ENCODE assay signal across 8 cellular contexts in the genomic region with DNA sequence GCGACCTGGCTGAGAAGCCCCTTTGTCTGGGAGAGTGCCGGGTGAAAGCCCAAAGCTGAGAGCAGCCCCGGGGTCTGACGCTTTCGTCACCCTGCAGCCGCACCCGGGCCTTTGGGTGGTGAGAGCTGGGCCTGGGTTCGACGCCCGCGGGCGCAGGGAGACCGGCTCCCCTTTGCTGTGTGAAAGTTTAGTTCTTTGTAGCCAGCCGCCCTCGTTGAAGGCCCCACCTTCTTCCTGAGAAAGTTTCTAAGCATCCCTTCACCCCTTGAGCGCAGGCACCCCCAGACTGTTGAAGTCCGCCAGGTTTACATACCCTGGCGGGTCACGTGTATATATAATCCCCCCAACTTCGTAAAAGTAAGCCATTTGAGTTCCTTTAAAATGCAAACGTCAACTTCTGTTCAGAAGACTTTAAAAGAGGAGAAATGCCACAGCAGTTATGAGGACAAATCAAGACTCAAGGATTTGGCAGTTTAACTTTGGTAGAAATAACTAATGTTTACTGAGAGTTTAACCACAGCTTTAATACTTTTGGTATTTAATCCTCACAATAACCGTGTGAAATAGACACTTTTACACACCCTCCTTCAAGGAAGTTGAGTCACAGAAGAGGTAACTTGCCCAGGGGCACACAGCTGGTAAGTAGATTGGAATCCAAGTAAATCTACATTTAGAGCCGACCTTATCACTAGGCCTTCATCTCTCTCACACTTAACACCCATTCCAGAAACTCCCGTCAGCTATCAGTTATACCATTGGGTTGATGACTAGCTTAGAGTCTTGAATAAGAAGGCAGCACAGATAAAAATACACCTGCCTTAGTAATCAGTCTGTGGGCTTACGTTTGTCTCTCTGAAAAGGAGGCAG. TPM values are rescaled to one million over a fixed set of nuclear protein-coding genes. Genes with fewer than 3 reads are reported as not detected.
DNase-seq lines count a peak whose midpoint lies in the region; ATAC-seq, FAIRE-seq and TF ChIP-seq lines count a peak whose summit lies in the region.

No MANE protein-coding gene starts in this region.

- POLR2A ChIA-PET in activated B cell treated with CpG ODN at 0.5 μM for 24 hours (lab: Charles Lee): interaction anchor here (1.4 kb wide), 1 partner anchor 19 kb away, joined by 5 read pairs; no protein-coding TSS in a partner anchor

- peak overlapping the region; percentile 25 for H3K27ac Mint-ChIP-seq in activated B cell treated with CpG ODN at 0.5 μM for 24 hours

- 21% methylated on average over 25 of the region's 25 CpGs for WGBS in right cardiac atrium
- WGBS in small intestine, 3 donors: 26 to 39% (median 35%) methylated on average over 23 to 25 of the region's 25 CpGs

- H3K4me1 ChIP-seq in cardiac muscle cell (ENCODE audit: low read depth) (peaks cover 13% of the 10 kb centered on the region), right cardiac atrium (ENCODE audit: control insufficient read depth, insufficient read depth, low read length) (no peaks in the 10 kb centered on the region), small intestine (ENCODE audit: control insufficient read depth in 2 of 2, insufficient read depth in 1 of 2, low read depth in 1 of 2, low read length in 1 of 2) (no peaks in the 10 kb centered on the region)

- DNase-seq in cardiac muscle cell (ENCODE audit: low read depth in 1 of 2, low spot score in 1 of 2) (peak in 1 of 2 donors; percentile 25), left cardiac atrium (no peak), activated B cell treated with CpG ODN at 0.5 μM for 24 hours (no peak), right cardiac atrium (no peak), small intestine (no peak), GM12892 (ENCODE audit: insufficient read length) (no peak)
- DNase-seq in stimulated activated CD4-positive, alpha-beta T cell treated with anti-CD3 and anti-CD28 coated beads, Interleukin-15, amount 100 ng/mL, for 24 hours: no peak

- no peaks in the 10 kb centered on the region for H3K36me3 ChIP-seq in cardiac muscle cell
- H3K36me3 ChIP-seq in small intestine (ENCODE audit: control insufficient read depth in 2 of 2, insufficient read depth in 2 of 2, low read length in 2 of 2): no peaks in the 10 kb centered on the region

- H3K27me3 ChIP-seq in cardiac muscle cell: no peaks in the 10 kb centered on the region
- H3K27me3 ChIP-seq in right cardiac atrium (ENCODE audit: control insufficient read depth, insufficient read depth): no peaks in the 10 kb centered on the region
- no peaks in the 10 kb centered on the region for H3K27me3 ChIP-seq in small intestine (ENCODE audit: control insufficient read depth in 2 of 2, insufficient read depth in 2 of 2, low read length in 2 of 2)

- CTCF ChIA-PET in activated B cell treated with CpG ODN at 0.5 μM for 24 hours (lab: Charles Lee): no interaction called here

- no peaks in the 10 kb centered on the region for H3K9me3 ChIP-seq in cardiac muscle cell (ENCODE audit: low read depth)
- no peaks in the 10 kb centered on the region for H3K9me3 ChIP-seq in right cardiac atrium (ENCODE audit: control insufficient read depth, low read length)
- H3K9me3 ChIP-seq in small intestine (ENCODE audit: control insufficient read depth, low read depth): no peaks in the 10 kb centered on the region

- H3K36me3 Mint-ChIP-seq in activated B cell treated with CpG ODN at 0.5 μM for 24 hours (ENCODE audit: low read depth): no peaks in the 10 kb centered on the region

- H3K9me3 Mint-ChIP-seq in activated B cell treated with CpG ODN at 0.5 μM for 24 hours: no peaks in the 10 kb centered on the region

- H3K27me3 Mint-ChIP-seq in activated B cell treated with CpG ODN at 0.5 μM for 24 hours: peaks cover 4% of the 10 kb centered on the region

- H3K4me3 Mint-ChIP-seq in activated B cell treated with CpG ODN at 0.5 μM for 24 hours: peak overlapping the region; percentile 78

- intact Hi-C loops in left cardiac atrium (cut with DNase I) (loop anchor here in 1 of 2 donors (10.0 kb wide), 1 partner anchor 100 kb away; no protein-coding TSS in a partner anchor), activated B cell treated with CpG ODN at 0.5 μM for 24 hours (cut with micrococcal nuclease) (loop anchor here (5.0 kb wide), 1 partner anchor 418 kb away; a partner anchor contains a TSS), right cardiac atrium (cut with DNase I) (no loop called here)

- H3K4me3 ChIP-seq in cardiac muscle cell (peak overlapping the region; percentile 99), right cardiac atrium (ENCODE audit: low read length) (peak overlapping the region; percentile 97), small intestine (ENCODE audit: low read depth in 1 of 2, low read length in 2 of 2) (peak overlapping the region; percentile 78 to 87)

- ATAC-seq in left cardiac atrium: no peak
- ATAC-seq in activated B cell treated with CpG ODN at 0.5 μM for 24 hours (ENCODE audit: low read depth): no peak
- ATAC-seq in right cardiac atrium: no peak
- ATAC-seq in HG02610 (IDR thresholded peaks at IDR 0.05; ENCODE audit: unreplicated experiment): no peak

- no peak for TF ChIP-seq POLR2A in GM12892 (IDR thresholded peaks at IDR 0.05; ENCODE audit: low read depth, low read length)

- no peak for TF ChIP-seq CTCF in cardiac muscle cell (IDR thresholded peaks at IDR 0.05; ENCODE audit: low read depth, low read length)
- no peak for TF ChIP-seq CTCF in activated B cell treated with CpG ODN at 0.5 μM for 24 hours (IDR thresholded peaks at IDR 0.05)

- H3K27ac ChIP-seq in cardiac muscle cell (peak overlapping the region; percentile 91), right cardiac atrium (ENCODE audit: low read length) (peak overlapping the region; percentile 86), small intestine (ENCODE audit: low read depth in 1 of 2, low read length in 1 of 2) (peak overlapping the region in 1 of 2 donors; percentile 85)

- H3K4me1 Mint-ChIP-seq in activated B cell treated with CpG ODN at 0.5 μM for 24 hours: peaks cover 11% of the 10 kb centered on the region

- FAIRE-seq in small intestine (lab: Jason Lieb, UNC) (no peak), GM12892 (lab: Jason Lieb, UNC) (no peak)

RNA-seq across cellular contexts. Expression of a gene that starts 1.1 kb away (rescaled TPM):
- total RNA-seq in cardiac muscle cell (15.6 and 38.2 TPM in 2 replicates), left cardiac atrium (1 to 10 TPM; 6.7 to 8.8 TPM), activated B cell treated with CpG ODN at 0.5 μM for 24 hours (0.69 and 1.7 TPM in 2 replicates), right cardiac atrium (10 to 100 TPM in 1 of 4 donors, 1 to 10 TPM in 3; 8.4 to 11.0 (median 8.9) TPM)
- polyA plus RNA-seq in cardiac muscle cell (58.3 and 92.5 TPM in 2 replicates), right cardiac atrium (4.5 TPM), small intestine (1 to 10 TPM; 1.4 to 3.2 (median 1.8) TPM)
- polyA plus RNA-seq in GM12892 (2012; ENCODE audit: missing spikeins): 9.6 TPM
